14 cellular contexts compared by ENCODE assay signal in the genomic region with DNA sequence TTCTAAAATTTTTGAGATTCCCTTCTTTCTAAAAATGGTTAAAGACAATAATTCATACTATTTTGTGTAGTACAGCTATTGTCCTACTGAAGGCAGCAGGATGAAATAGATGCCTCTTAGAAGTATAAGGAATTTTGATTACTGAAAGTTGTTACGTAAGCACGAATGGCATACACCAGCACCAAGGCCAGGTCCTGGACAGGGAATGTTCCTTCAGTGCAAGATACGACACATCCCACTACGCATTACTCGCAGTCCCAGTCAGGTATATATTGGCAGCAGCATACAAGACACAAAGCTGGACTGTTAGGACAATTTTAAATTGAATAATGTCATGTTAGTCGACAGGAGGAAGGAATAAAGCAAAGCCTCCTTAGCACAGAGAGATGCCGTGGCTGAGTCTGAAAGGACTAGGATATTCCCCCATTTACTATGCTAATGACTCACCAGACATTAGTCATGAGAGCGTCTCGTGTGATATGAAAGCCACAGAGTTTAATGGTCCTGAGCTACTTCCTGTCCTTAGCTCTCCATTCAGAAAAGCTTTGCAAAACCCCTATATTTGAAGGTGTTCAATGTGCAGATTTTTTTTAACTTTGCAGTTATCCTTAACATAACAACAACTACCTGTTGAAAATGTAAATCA.
A peak's percentile ranks its signal among the peaks of the same experiment; 100 is the strongest.
DNase-seq lines count a peak whose midpoint lies in the region; ATAC-seq and TF ChIP-seq lines count a peak whose summit lies in the region.
"Had no signal": no experiment of that assay in that cellular context is flagged by ENCODE, and none has a peak within 500 bp of the region (broad histone marks: within the 10 kb centered on the region; RNA-seq: fewer than 3 reads in every experiment).

No MANE protein-coding gene starts in this region.

- ATAC-seq in RWPE2 (ENCODE audit: low read depth) (peak; percentile 99), HG03457 (IDR thresholded peaks at IDR 0.05; ENCODE audit: unreplicated experiment) (no peak)

- H3K4me2 ChIP-seq in osteoblast (ENCODE audit: insufficient read depth, low read length): no peak overlapping the region

- DNase-seq in ACHN: peak; percentile 58
- peak; percentile 5 for DNase-seq in HPDE6-E6E7 (ENCODE audit: extremely low spot score)
- no peak for DNase-seq in RWPE2 (ENCODE audit: low spot score)
- DNase-seq in fibroblast of mammary gland (ENCODE audit: low read depth): peak; percentile 4
- no peak for DNase-seq in osteoblast (ENCODE audit: insufficient read length, low spot score, missing footprints)
- DNase-seq in middle frontal gyrus (ENCODE audit: extremely low spot score, low spot score): no peak
- DNase-seq in activated CD4-positive, CD25-positive, alpha-beta regulatory T cell treated with anti-CD3 and anti-CD28 coated beads, Interleukin-2, amount 50 U/mL, for 72 hours: no peak
- DNase-seq: GF-D8; NCI-H1048; NK-92 treated with Interleukin-12 subunit alpha and Interleukin-12 subunit beta, amount 100 ng/mL, for 24 hours; stimulated activated CD4-positive, alpha-beta T cell treated with anti-CD3 and anti-CD28 coated beads, Interleukin-2, amount 100 ng/mL, for 24 hours; WERI-Rb-1 had no signal

- H3K27ac ChIP-seq in RWPE2 (ENCODE audit: poor library complexity, severe bottlenecking): peak overlapping the region; percentile 19
- no peak overlapping the region for H3K27ac ChIP-seq in osteoblast (ENCODE audit: low read depth, low read length)
- H3K27ac ChIP-seq: right atrium auricular region, WERI-Rb-1 had no signal

- no peaks in the 10 kb centered on the region for H4K20me1 ChIP-seq in osteoblast (ENCODE audit: insufficient read depth, low read length)

- H3K36me3 ChIP-seq in RWPE2 (ENCODE audit: low read depth): no peaks in the 10 kb centered on the region
- H3K36me3 ChIP-seq in osteoblast (ENCODE audit: insufficient read depth, low read length): no peaks in the 10 kb centered on the region
- H3K36me3 ChIP-seq: right atrium auricular region, WERI-Rb-1 had no signal

- H3K4me3 ChIP-seq in RWPE2 (ENCODE audit: severe bottlenecking): no peak overlapping the region
- H3K4me3 ChIP-seq in fibroblast of mammary gland (ENCODE audit: control insufficient read depth, low read depth, low read length): no peak overlapping the region
- H3K4me3 ChIP-seq in osteoblast (ENCODE audit: insufficient read depth, low read length): no peak overlapping the region
- H3K4me3 ChIP-seq: right atrium auricular region had no signal

- H3K27me3 ChIP-seq in RWPE2 (ENCODE audit: insufficient read depth, poor library complexity, severe bottlenecking) (no peaks in the 10 kb centered on the region), osteoblast (ENCODE audit: insufficient read depth, low read length) (no peaks in the 10 kb centered on the region)
- H3K27me3 ChIP-seq: right atrium auricular region had no signal

- no peaks in the 10 kb centered on the region for H3K79me2 ChIP-seq in osteoblast (ENCODE audit: insufficient read depth, low read length)

- TF ChIP-seq CTCF in RWPE2 (IDR thresholded peaks at IDR 0.05; ENCODE audit: poor library complexity, severe bottlenecking): no peak
- no peak for TF ChIP-seq CTCF in fibroblast of mammary gland (conservative IDR thresholded peaks at IDR 0.05; ENCODE audit: control insufficient read depth, insufficient read depth, low read depth, low read length)
- no peak for TF ChIP-seq CTCF in osteoblast (IDR thresholded peaks at IDR 0.05; ENCODE audit: extremely low read depth, low read depth, low read length)

- in situ Hi-C loops in ACHN (cut with HindIII; ENCODE audit: low pct_ligation_motif_present, low pct_unique_long_range_greater_than_20kb, low sequenced_read_pairs): no loop called here

- H3K9me3 ChIP-seq in RWPE2 (ENCODE audit: severe bottlenecking) (no peaks in the 10 kb centered on the region), osteoblast (ENCODE audit: low read depth, low read length) (peaks cover 5% of the 10 kb centered on the region)

- H2AFZ ChIP-seq in osteoblast (ENCODE audit: low read length): no peak overlapping the region

- H3K4me1 ChIP-seq in RWPE2 (ENCODE audit: insufficient read depth, poor library complexity, severe bottlenecking) (no peaks in the 10 kb centered on the region), osteoblast (ENCODE audit: insufficient read depth, low read length) (no peaks in the 10 kb centered on the region)
- H3K4me1 ChIP-seq: right atrium auricular region had no signal

Comparison
In these comparisons a context has a peak if more than half of its experiments do, and no peak if none do; other contexts are left out.
1. DNase-seq: peak in ACHN (single experiment), HPDE6-E6E7 (single experiment) and fibroblast of mammary gland (single experiment); none in RWPE2 (single experiment), osteoblast (single experiment), middle frontal gyrus (single experiment) and activated CD4-positive, CD25-positive, alpha-beta regulatory T cell treated with anti-CD3 and anti-CD28 coated beads, Interleukin-2, amount 50 U/mL, for 72 hours (single experiment).